22 cellular contexts compared by ENCODE assay signal in the genomic region with DNA sequence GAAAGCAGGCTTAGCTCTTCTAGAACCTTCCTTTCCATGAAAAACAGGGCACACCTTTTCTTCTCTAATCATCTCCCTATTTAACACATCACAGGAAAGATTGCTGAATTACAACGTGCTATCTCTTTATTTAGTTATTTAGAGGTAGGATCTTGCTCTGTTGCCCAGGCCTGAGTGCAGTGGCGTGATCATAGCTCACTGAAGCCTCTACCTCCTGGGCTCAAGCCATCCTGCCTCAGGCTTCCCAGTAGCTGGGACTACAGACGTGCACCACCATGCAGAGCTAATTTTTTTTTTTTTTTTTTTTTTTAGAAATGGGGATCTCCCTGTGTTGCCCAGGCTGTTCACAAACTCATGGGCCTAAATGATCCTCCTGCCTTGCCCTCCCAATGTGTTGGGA.
DNase-seq lines count a peak whose midpoint lies in the region; ATAC-seq and TF ChIP-seq lines count a peak whose summit lies in the region.
"Had no signal": no experiment of that assay in that cellular context is flagged by ENCODE, and none has a peak within 500 bp of the region (broad histone marks: within the 10 kb centered on the region; RNA-seq: fewer than 3 reads in every experiment).

No MANE protein-coding gene starts in this region.

- no peak overlapping the region for H3K27ac ChIP-seq in CD4-positive, CD25-positive, alpha-beta regulatory T cell (ENCODE audit: insufficient read depth, low read length, poor library complexity, severe bottlenecking)
- peak overlapping the region; percentile 59 to 88 for H3K27ac ChIP-seq in coronary artery
- H3K27ac ChIP-seq in sigmoid colon, result peak overlapping the region in 3 of 4 donors; percentile 2 to 65 (median 42)
- no peak overlapping the region for H3K27ac ChIP-seq in upper lobe of right lung
- peak overlapping the region in 1 of 4 donors; percentile 17 for H3K27ac ChIP-seq in transverse colon
- H3K27ac ChIP-seq: BLaER1, PC-9, SJSA1 had no signal

- H3K27me3 Mint-ChIP-seq in CD4-positive, CD25-positive, alpha-beta regulatory T cell, result no peaks in the 10 kb centered on the region
- no peaks in the 10 kb centered on the region; the same call in 1 of the 2 replicates for H3K27me3 Mint-ChIP-seq in HFFc6 (ENCODE audit: insufficient read depth)

- H3K4me1 Mint-ChIP-seq in CD4-positive, CD25-positive, alpha-beta regulatory T cell, result peaks cover 0 to 3% (median 0%) of the 10 kb centered on the region in 4 donors
- peaks cover 79% of the 10 kb centered on the region for H3K4me1 Mint-ChIP-seq in HFFc6 (ENCODE audit: low read depth)

- intact Hi-C loops in sigmoid colon (cut with DNase I), result no loop called here
- intact Hi-C loops in upper lobe of right lung (cut with DNase I), result no loop called here
- intact Hi-C loops in transverse colon (cut with DNase I; ENCODE audit: low total_unique reads), result no loop called here

- peaks cover 6% of the 10 kb centered on the region for H3K36me3 Mint-ChIP-seq in CD4-positive, CD25-positive, alpha-beta regulatory T cell
- peaks cover 45% of the 10 kb centered on the region for H3K36me3 Mint-ChIP-seq in HFFc6 (ENCODE audit: low read depth)
- H3K36me3 Mint-ChIP-seq: CD8-positive, alpha-beta T cell had no signal

- no peak for DNase-seq in CD4-positive, CD25-positive, alpha-beta regulatory T cell
- DNase-seq in HFFc6 (no peak), coronary artery (ENCODE audit: low spot score) (no peak), sigmoid colon (no peak), upper lobe of right lung (no peak), transverse colon (no peak)
- DNase-seq: CD8-positive, alpha-beta T cell; DMS53; EL; KG1; MV-4-11; NCI-H1417; NCI-H187 treated with DMSO at 0.1 percent for 48 hours; NCI-H226; NCI-H524; PC-9 had no signal

- no peak overlapping the region for H3K4me3 ChIP-seq in CD4-positive, CD25-positive, alpha-beta regulatory T cell (ENCODE audit: low read depth, low read length)
- H3K4me3 ChIP-seq in coronary artery, result no peak overlapping the region
- no peak overlapping the region for H3K4me3 ChIP-seq in sigmoid colon
- no peak overlapping the region for H3K4me3 ChIP-seq in upper lobe of right lung
- H3K4me3 ChIP-seq in transverse colon, result no peak overlapping the region
- H3K4me3 ChIP-seq: BLaER1, GM12878, HAP-1, PC-9, SJSA1 had no signal

- peaks cover 5 to 6% of the 10 kb centered on the region in 2 experiments for H3K9me3 ChIP-seq in CD4-positive, CD25-positive, alpha-beta regulatory T cell (ENCODE audit: control insufficient read depth in 2 of 2, low read length in 2 of 2)
- peaks cover 0 to 5% (median 0%) of the 10 kb centered on the region in 4 donors for H3K9me3 ChIP-seq in sigmoid colon
- no peaks in the 10 kb centered on the region for H3K9me3 ChIP-seq in upper lobe of right lung
- no peaks in the 10 kb centered on the region for H3K9me3 ChIP-seq in transverse colon
- H3K9me3 ChIP-seq: HAP-1, SJSA1 had no signal

- ATAC-seq in CD4-positive, CD25-positive, alpha-beta regulatory T cell (ENCODE audit: low read depth in 2 of 2), result no peak
- ATAC-seq in upper lobe of right lung (no peak), HG03342 (IDR thresholded peaks at IDR 0.05; ENCODE audit: unreplicated experiment) (no peak)
- ATAC-seq: CD8-positive, alpha-beta T cell; GM12878; HepG2 had no signal

- peak overlapping the region; percentile 8 to 81 (median 43) for H3K27ac Mint-ChIP-seq in CD4-positive, CD25-positive, alpha-beta regulatory T cell
- H3K27ac Mint-ChIP-seq in HFFc6, result peak overlapping the region; percentile 80
- H3K27ac Mint-ChIP-seq: CD8-positive, alpha-beta T cell had no signal

- H3K36me3 ChIP-seq in CD4-positive, CD25-positive, alpha-beta regulatory T cell (ENCODE audit: control insufficient read depth, insufficient read depth, low read length), result no peaks in the 10 kb centered on the region
- H3K36me3 ChIP-seq in sigmoid colon, result no peaks in the 10 kb centered on the region
- no peaks in the 10 kb centered on the region for H3K36me3 ChIP-seq in upper lobe of right lung
- no peaks in the 10 kb centered on the region for H3K36me3 ChIP-seq in transverse colon
- H3K36me3 ChIP-seq: BLaER1, HAP-1, SJSA1 had no signal

- TF ChIP-seq CTCF in HFFc6 (IDR thresholded peaks at IDR 0.05) (no peak), coronary artery (IDR thresholded peaks at IDR 0.05) (no peak), sigmoid colon (IDR thresholded peaks at IDR 0.05) (no peak), upper lobe of right lung (IDR thresholded peaks at IDR 0.05) (no peak), transverse colon (IDR thresholded peaks at IDR 0.05) (no peak)

- TF ChIP-seq EP300 in sigmoid colon (IDR thresholded peaks at IDR 0.05) (no peak), transverse colon (IDR thresholded peaks at IDR 0.05; ENCODE audit: low read depth) (no peak)

- in situ Hi-C loops in transverse colon (cut with MboI; ENCODE audit: low pct_ligation_motif_present in 1 of 4, low pct_unique_long_range_greater_than_20kb in 1 of 4, low sequenced_read_pairs in 3 of 4), result no loop called here

- no peak overlapping the region for H3K4me3 Mint-ChIP-seq in CD4-positive, CD25-positive, alpha-beta regulatory T cell
- no peak overlapping the region for H3K4me3 Mint-ChIP-seq in HFFc6
- H3K4me3 Mint-ChIP-seq: CD8-positive, alpha-beta T cell had no signal

- H3K9me3 Mint-ChIP-seq in CD4-positive, CD25-positive, alpha-beta regulatory T cell, result peaks cover 0 to 11% (median 0%) of the 10 kb centered on the region in 7 donors
- no peaks in the 10 kb centered on the region; the same call in 1 of the 2 replicates for H3K9me3 Mint-ChIP-seq in HFFc6

- TF ChIP-seq POLR2A in sigmoid colon (IDR thresholded peaks at IDR 0.05), result no peak
- no peak for TF ChIP-seq POLR2A in transverse colon (IDR thresholded peaks at IDR 0.05)

- H3K4me1 ChIP-seq in CD4-positive, CD25-positive, alpha-beta regulatory T cell (ENCODE audit: control insufficient read depth, insufficient read depth, low read length, poor library complexity, severe bottlenecking), result no peaks in the 10 kb centered on the region
- H3K4me1 ChIP-seq in sigmoid colon, result peaks cover 0 to 55% (median 32%) of the 10 kb centered on the region in 4 donors
- peaks cover 20% of the 10 kb centered on the region for H3K4me1 ChIP-seq in upper lobe of right lung
- H3K4me1 ChIP-seq in transverse colon, result peaks cover 0 to 37% (median 8%) of the 10 kb centered on the region in 4 donors

- peaks cover 2% of the 10 kb centered on the region for H3K27me3 ChIP-seq in CD4-positive, CD25-positive, alpha-beta regulatory T cell (ENCODE audit: control insufficient read depth, insufficient read depth, low read length)
- H3K27me3 ChIP-seq in sigmoid colon (no peaks in the 10 kb centered on the region), upper lobe of right lung (no peaks in the 10 kb centered on the region), transverse colon (no peaks in the 10 kb centered on the region)
- H3K27me3 ChIP-seq: BLaER1, SJSA1 had no signal

- WGBS in sigmoid colon, 2 donors, result 88 to 89% methylated on average over 3 of the region's 3 CpGs
- WGBS in transverse colon (ENCODE audit: low coverage in 1 of 2), 2 donors, result 87 to 90% methylated on average over 3 of the region's 3 CpGs

Comparison
In these comparisons a context has a peak if more than half of its experiments do, and no peak if none do; other contexts are left out.
1. H3K27ac ChIP-seq: peak in coronary artery (2 of 2) and sigmoid colon (3 of 4); none in CD4-positive, CD25-positive, alpha-beta regulatory T cell (single experiment) and upper lobe of right lung (single experiment).